Comparison of ENCODE assay signal across 27 cellular contexts in genomic region chr1:168700565-168701331, GRCh38. TPM values are rescaled to one million over a fixed set of nuclear protein-coding genes. Genes with fewer than 3 reads are reported as not detected.
"Had no signal": no experiment of that assay in that cellular context is flagged by ENCODE, and none has a peak within 500 bp of the region (broad histone marks: within the 10 kb centered on the region; RNA-seq: fewer than 3 reads in every experiment).

No MANE protein-coding gene starts in this region.

- H3K4me3 ChIP-seq: K562 had no signal

- DNase-seq: Kasumi-1, MM.1S, NCI-H1092 treated with DMSO at 0.1 percent for 48 hours, NCI-H1436, NCI-H187, NCI-H2029, NCI-H2081 treated with DMSO at 0.1 percent for 48 hours, NCI-H2171, NCI-H226, NCI-H446, NCI-H510A, NCI-H524 treated with DMSO at 0.1 percent for 48 hours, NCI-H69, NCI-H774, PC-3, SHP77, SK-N-SH, SW 1271 had no signal

- H3K4me2 ChIP-seq: KMS-11, SK-N-SH had no signal

- ATAC-seq: K562, Panc1, PC-3 had no signal

- H3K9me2 ChIP-seq: SK-N-SH had no signal

- FAIRE-seq: K562 had no signal

- H3K9me3 ChIP-seq: SK-N-SH had no signal

- H3K9ac ChIP-seq: KMS-11, SK-N-SH had no signal

- H3K27ac ChIP-seq: KMS-11, RWPE1 had no signal

RNA-seq across cellular contexts. Expression of gene DPT, which starts 28.3 kb away (rescaled TPM):
- total RNA-seq: HT-29, K562, M059J, OCI-LY7, PC-3, SK-MEL-5 had no signal
- polyA plus RNA-seq: IgD-negative memory B cell, K562 had no signal
